Comparison of ENCODE assay signal across 8 cellular contexts in the genomic region with DNA sequence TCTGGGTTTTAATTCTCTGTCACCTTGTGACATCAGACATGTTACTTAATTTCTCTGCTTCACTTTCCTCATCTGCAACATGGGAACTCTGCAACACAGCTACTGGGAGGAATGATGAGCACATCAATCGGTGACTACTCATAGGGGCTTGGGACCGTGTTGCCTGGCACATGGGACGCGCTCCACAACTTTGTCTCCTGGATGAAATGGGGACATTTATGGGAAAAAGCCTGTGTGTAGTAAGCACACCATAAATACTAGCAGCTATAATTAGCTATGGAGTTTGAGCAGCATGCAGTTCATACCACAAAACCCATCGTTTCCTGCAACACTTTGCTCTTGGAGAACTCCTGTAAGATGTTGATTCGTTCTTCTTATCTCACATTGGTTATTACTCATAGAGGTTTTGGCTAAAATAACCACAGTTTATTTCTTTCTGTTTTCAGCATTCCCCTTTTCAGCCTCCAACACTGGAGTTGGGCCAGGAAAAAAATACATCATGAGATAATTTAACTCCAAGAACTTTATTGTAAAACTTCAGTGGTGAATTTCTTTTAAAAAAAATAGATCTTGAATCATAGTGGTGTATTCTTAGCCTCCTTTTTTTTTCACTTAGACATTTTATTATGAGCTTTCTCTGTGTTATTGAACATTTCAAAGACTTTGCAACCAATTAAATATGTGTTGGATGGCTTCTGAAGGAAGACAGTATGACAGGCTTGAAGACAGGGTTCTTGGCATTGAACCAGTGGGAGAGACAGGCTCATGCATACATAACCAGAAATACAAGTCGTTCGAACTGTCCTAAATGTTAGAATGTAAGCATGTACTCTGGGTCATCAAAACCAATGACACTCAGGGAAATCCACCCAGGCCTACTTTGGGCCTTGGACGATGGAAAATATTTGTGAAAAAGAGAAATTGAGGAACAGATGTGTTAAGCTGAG.
DNase-seq lines count a peak whose midpoint lies in the region; ATAC-seq and TF ChIP-seq lines count a peak whose summit lies in the region.

No MANE protein-coding gene starts in this region.

- TF ChIP-seq CTCF in foreskin fibroblast (IDR thresholded peaks at IDR 0.05; ENCODE audit: low read depth, low read length) (no peak), smooth muscle cell (IDR thresholded peaks at IDR 0.05; ENCODE audit: borderline replicate concordance, insufficient read depth, poor library complexity, severe bottlenecking) (no peak)

- no peaks in the 10 kb centered on the region for H4K20me1 ChIP-seq in smooth muscle cell (ENCODE audit: low read depth)

- DNase-seq in CD1c-positive myeloid dendritic cell (ENCODE audit: extremely low spot score) (peak; percentile 35), UCSD-AML1 (lab: John Stamatoyannopoulos, UW; ENCODE audit: unreplicated experiment) (peak; percentile 58), foreskin fibroblast (peak; percentile 78 to 83), smooth muscle cell (lab: John Stamatoyannopoulos, UW; ENCODE audit: unreplicated experiment) (peak; percentile 7), dermis blood vessel endothelial cell (no peak), erythroblast (lab: John Stamatoyannopoulos, UW) (no peak)

- H3K4me2 ChIP-seq in smooth muscle cell: peak overlapping the region; percentile 57

- H3F3A ChIP-seq in smooth muscle cell (ENCODE audit: low read depth): peaks cover 10% of the 10 kb centered on the region

- H3K79me2 ChIP-seq in smooth muscle cell (ENCODE audit: low read depth): no peaks in the 10 kb centered on the region

- H3K4me3 ChIP-seq in foreskin fibroblast (ENCODE audit: low read depth in 1 of 2, low read length in 2 of 2) (no peak overlapping the region), smooth muscle cell (no peak overlapping the region)

- no peak for TF ChIP-seq POLR2A in erythroblast (IDR thresholded peaks at IDR 0.05; ENCODE audit: low read length)

- H2AFZ ChIP-seq in smooth muscle cell (ENCODE audit: low read depth): no peak overlapping the region

- peak; percentile 43 for ATAC-seq in HG02870 (IDR thresholded peaks at IDR 0.05; ENCODE audit: unreplicated experiment)
- ATAC-seq in HG03457 (IDR thresholded peaks at IDR 0.05; ENCODE audit: unreplicated experiment): no peak

- no peaks in the 10 kb centered on the region for H3K36me3 ChIP-seq in smooth muscle cell (ENCODE audit: low read depth)

- no peak overlapping the region for H3K9ac ChIP-seq in smooth muscle cell (ENCODE audit: low read depth)

- H3K4me1 ChIP-seq in smooth muscle cell (ENCODE audit: low read depth): no peaks in the 10 kb centered on the region

- WGBS in smooth muscle cell (ENCODE audit: low lambda C conversion rate): 23% methylated on average over 9 of the region's 9 CpGs

- H3K27ac ChIP-seq in smooth muscle cell (ENCODE audit: low read depth): peak overlapping the region; percentile 66

- no peaks in the 10 kb centered on the region for H3K27me3 ChIP-seq in smooth muscle cell (ENCODE audit: low read depth)

- H3K9me3 ChIP-seq in smooth muscle cell (replicated peaks; ENCODE audit: low read depth): no peaks in the 10 kb centered on the region

Comparison
In these comparisons a context has a peak if more than half of its experiments do, and no peak if none do; other contexts are left out.
1. DNase-seq: peak in CD1c-positive myeloid dendritic cell (single experiment), UCSD-AML1 (single experiment), foreskin fibroblast (2 of 2) and smooth muscle cell (single experiment); none in dermis blood vessel endothelial cell (single experiment) and erythroblast (0 of 2).